1 cellular context compared by ENCODE assay signal in the genomic region with DNA sequence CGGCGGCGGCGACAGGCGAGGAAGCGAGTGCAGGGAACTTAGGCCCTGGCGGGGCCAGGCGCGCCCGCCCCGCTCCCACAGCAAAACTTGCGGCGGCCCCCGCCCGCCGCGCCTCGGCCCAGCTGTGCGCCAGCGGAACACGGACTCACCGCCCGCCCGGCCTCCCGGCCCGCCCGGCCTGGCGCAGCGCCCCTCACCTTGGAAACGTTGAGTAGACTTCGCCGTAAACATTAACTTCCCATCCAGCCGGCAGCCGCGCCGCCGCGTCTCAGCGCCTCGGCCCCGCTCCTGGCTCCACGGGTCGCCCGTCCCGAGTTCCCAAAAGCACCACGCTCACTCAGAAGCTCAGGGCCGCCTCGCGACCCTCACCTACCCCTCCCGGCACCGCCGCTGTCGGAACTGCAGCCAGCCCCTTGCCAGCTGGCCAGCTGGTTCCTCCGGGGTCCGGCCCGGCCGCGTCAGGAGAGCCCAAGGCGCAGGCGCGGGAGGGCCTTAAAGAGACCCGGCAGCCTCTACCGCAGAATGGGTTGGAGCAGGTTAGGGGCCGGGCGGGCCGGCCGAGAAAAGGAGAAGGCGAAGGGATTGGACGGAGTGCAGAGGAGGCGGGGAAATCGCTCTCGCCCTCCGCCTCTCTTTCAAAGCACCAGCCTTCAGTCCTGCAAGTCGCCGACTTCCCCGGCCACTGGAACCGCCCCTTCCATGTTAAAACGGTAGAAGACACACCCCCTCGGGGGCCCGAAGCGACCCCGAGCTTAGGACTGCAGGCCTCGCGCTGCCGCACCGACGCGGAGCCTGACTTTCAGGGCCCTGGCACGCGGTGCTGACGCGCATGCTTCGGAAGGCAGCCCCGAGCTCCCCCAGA.
TF ChIP-seq lines count a peak whose summit lies in the region.

TSS of gene EVI5 (minus strand) at position 470 of the 862 bp plus-strand sequence. CDS start 48,562 bp downstream, outside the sequence.

TF ChIP-seq in GM12878, 131 proteins besides CTCF, POLR2A, EP300 and RAD21 (continued from another document):
- TF ChIP-seq CHD1 (IDR thresholded peaks at IDR 0.05; ENCODE audit: low read depth, low read length) (no peak), IKZF1 (conservative IDR thresholded peaks at IDR 0.05) (peak; percentile 42), MTA2 (IDR thresholded peaks at IDR 0.05; ENCODE audit: low read depth) (no peak), ZNF207 (IDR thresholded peaks at IDR 0.05; ENCODE audit: borderline replicate concordance) (no peak), SUPT20H (IDR thresholded peaks at IDR 0.05; ENCODE audit: borderline replicate concordance, control insufficient read depth, low read depth, low read length) (no peak), RB1 (IDR thresholded peaks at IDR 0.05; ENCODE audit: borderline replicate concordance) (0 out of 2 replicates have a peak, but pooled peaks have one; percentile 73), TARDBP (IDR thresholded peaks at IDR 0.05; ENCODE audit: borderline replicate concordance) (0 out of 2 replicates have a peak, but pooled peaks have one; percentile 40), NRF1 (conservative IDR thresholded peaks at IDR 0.05; ENCODE audit: low read depth, low read length) (peak; percentile 56), NR2F1 (conservative IDR thresholded peaks at IDR 0.05) (0 out of 2 replicates have a peak, but pooled peaks have one; percentile 3), SRF (IDR thresholded peaks at IDR 0.05; ENCODE audit: low read depth in 2 of 2, low read length in 2 of 2) (no peak), MYC (IDR thresholded peaks at IDR 0.05; ENCODE audit: insufficient read depth, insufficient read length, insufficient replicate concordance, low read length, severe bottlenecking) (no peak)
- TF ChIP-seq, protein P1, sequence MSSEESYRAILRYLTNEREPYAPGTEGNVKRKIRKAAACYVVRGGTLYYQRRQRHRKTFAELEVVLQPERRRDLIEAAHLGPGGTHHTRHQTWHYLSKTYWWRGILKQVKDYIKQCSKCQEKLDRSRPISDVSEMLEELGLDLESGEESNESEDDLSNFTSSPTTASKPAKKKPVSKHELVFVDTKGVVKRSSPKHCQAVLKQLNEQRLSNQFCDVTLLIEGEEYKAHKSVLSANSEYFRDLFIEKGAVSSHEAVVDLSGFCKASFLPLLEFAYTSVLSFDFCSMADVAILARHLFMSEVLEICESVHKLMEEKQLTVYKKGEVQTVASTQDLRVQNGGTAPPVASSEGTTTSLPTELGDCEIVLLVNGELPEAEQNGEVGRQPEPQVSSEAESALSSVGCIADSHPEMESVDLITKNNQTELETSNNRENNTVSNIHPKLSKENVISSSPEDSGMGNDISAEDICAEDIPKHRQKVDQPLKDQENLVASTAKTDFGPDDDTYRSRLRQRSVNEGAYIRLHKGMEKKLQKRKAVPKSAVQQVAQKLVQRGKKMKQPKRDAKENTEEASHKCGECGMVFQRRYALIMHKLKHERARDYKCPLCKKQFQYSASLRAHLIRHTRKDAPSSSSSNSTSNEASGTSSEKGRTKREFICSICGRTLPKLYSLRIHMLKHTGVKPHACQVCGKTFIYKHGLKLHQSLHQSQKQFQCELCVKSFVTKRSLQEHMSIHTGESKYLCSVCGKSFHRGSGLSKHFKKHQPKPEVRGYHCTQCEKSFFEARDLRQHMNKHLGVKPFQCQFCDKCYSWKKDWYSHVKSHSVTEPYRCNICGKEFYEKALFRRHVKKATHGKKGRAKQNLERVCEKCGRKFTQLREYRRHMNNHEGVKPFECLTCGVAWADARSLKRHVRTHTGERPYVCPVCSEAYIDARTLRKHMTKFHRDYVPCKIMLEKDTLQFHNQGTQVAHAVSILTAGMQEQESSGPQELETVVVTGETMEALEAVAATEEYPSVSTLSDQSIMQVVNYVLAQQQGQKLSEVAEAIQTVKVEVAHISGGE (CRISPR knock-in tag; IDR thresholded peaks at IDR 0.05): no peak
